In genomic region chr20:44310664-44311639, GRCh38 we compare ENCODE assay signal across 1 cellular context.
TF ChIP-seq lines count a peak whose summit lies in the region.

FITM2 (minus strand) TSS chr20:44311202; CDS start chr20:44311148, 54 bp downstream.

TF ChIP-seq in HepG2, 621 proteins besides CTCF, POLR2A, EP300 and RAD21 (continued from another document):
- TF ChIP-seq ZBTB39 (CRISPR knock-in tag; IDR thresholded peaks at IDR 0.05) = no peak
- TF ChIP-seq RARG (CRISPR knock-in tag; IDR thresholded peaks at IDR 0.05; ENCODE audit: low read depth) = peak; percentile 85; the same call in 1 of the 2 replicates
- TF ChIP-seq ZNF660 (CRISPR knock-in tag; IDR thresholded peaks at IDR 0.05; ENCODE audit: borderline replicate concordance, low read depth) = no peak; the same call in 1 of the 2 replicates
- TF ChIP-seq ZBTB44 (CRISPR knock-in tag; IDR thresholded peaks at IDR 0.05) = 0 out of 2 replicates have a peak, but pooled peaks have one; percentile 60
- TF ChIP-seq ZNF598 (CRISPR knock-in tag; IDR thresholded peaks at IDR 0.05; ENCODE audit: borderline replicate concordance) = peak; percentile 93; the same call in 1 of the 2 replicates
- peak; percentile 98 for TF ChIP-seq ZNF761 (CRISPR knock-in tag; conservative IDR thresholded peaks at IDR 0.05)
- TF ChIP-seq ZNF792 (CRISPR knock-in tag; IDR thresholded peaks at IDR 0.05) = peak; percentile 92
- peak; percentile 98 for TF ChIP-seq ZSCAN31 (CRISPR knock-in tag; IDR thresholded peaks at IDR 0.05; ENCODE audit: low read depth)
- no peak for TF ChIP-seq ATAD3A (CRISPR knock-in tag; IDR thresholded peaks at IDR 0.05)
- TF ChIP-seq HNF1B (CRISPR knock-in tag; IDR thresholded peaks at IDR 0.05) = peak; percentile 99
- peak; percentile 93; the same call in 1 of the 2 replicates for TF ChIP-seq ZNF275 (CRISPR knock-in tag; IDR thresholded peaks at IDR 0.05; ENCODE audit: borderline replicate concordance)
- TF ChIP-seq JDP2 (CRISPR knock-in tag; IDR thresholded peaks at IDR 0.05; ENCODE audit: borderline replicate concordance) = no peak
- TF ChIP-seq ZC3H13 (CRISPR knock-in tag; IDR thresholded peaks at IDR 0.05) = peak; percentile 54; the same call in 1 of the 2 replicates
- peak; percentile 62 for TF ChIP-seq NFE2L1 (CRISPR knock-in tag; IDR thresholded peaks at IDR 0.05; ENCODE audit: borderline replicate concordance)
- TF ChIP-seq ZBTB4 (CRISPR knock-in tag; IDR thresholded peaks at IDR 0.05; ENCODE audit: borderline replicate concordance) = peak; percentile 56; the same call in 1 of the 2 replicates
- peak; percentile 98 for TF ChIP-seq NFKB2 (CRISPR knock-in tag; IDR thresholded peaks at IDR 0.05; ENCODE audit: borderline replicate concordance)
- TF ChIP-seq ZMYM4 (CRISPR knock-in tag; IDR thresholded peaks at IDR 0.05) = peak; percentile 99
- TF ChIP-seq ZBTB7B (CRISPR knock-in tag; IDR thresholded peaks at IDR 0.05) = no peak
- peak; percentile 78 for TF ChIP-seq CREB1 (IDR thresholded peaks at IDR 0.05)
- no peak for TF ChIP-seq CREB1 (CRISPR knock-in tag; IDR thresholded peaks at IDR 0.05)
- TF ChIP-seq TFDP1 (CRISPR knock-in tag; IDR thresholded peaks at IDR 0.05; ENCODE audit: borderline replicate concordance) = peak; percentile 87
- TF ChIP-seq DNMT1 (CRISPR knock-in tag; IDR thresholded peaks at IDR 0.05) = peak; percentile 98
- 0 out of 2 replicates have a peak, but pooled peaks have one; percentile 29 for TF ChIP-seq MEIS2 (CRISPR knock-in tag; IDR thresholded peaks at IDR 0.05)
- peak; percentile 98 for TF ChIP-seq ZNF556 (CRISPR knock-in tag; IDR thresholded peaks at IDR 0.05; ENCODE audit: borderline replicate concordance)
- no peak for TF ChIP-seq RNF219 (CRISPR knock-in tag; IDR thresholded peaks at IDR 0.05)
- TF ChIP-seq FOXJ3 (CRISPR knock-in tag; IDR thresholded peaks at IDR 0.05; ENCODE audit: borderline replicate concordance) = no peak
- no peak for TF ChIP-seq PRDM4 (CRISPR knock-in tag; IDR thresholded peaks at IDR 0.05; ENCODE audit: borderline replicate concordance)
- peak; percentile 83 for TF ChIP-seq ZNF710 (CRISPR knock-in tag; IDR thresholded peaks at IDR 0.05; ENCODE audit: borderline replicate concordance)
- peak; percentile 92 for TF ChIP-seq GATAD2A (CRISPR knock-in tag; IDR thresholded peaks at IDR 0.05)
- peak; percentile 75 for TF ChIP-seq MNT (IDR thresholded peaks at IDR 0.05)
- no peak for TF ChIP-seq NFE2L2 (IDR thresholded peaks at IDR 0.05; ENCODE audit: low read length)
- 0 out of 2 replicates have a peak, but pooled peaks have one; percentile 48 for TF ChIP-seq SATB2 (CRISPR knock-in tag; IDR thresholded peaks at IDR 0.05)
- no peak for TF ChIP-seq ZC3H4 (CRISPR knock-in tag; IDR thresholded peaks at IDR 0.05; ENCODE audit: borderline replicate concordance)
